Comparison of ENCODE assay signal across 18 cellular contexts in genomic region chr3:188259611-188260010, GRCh38.
A peak's percentile ranks its signal among the peaks of the same experiment; 100 is the strongest.
DNase-seq lines count a peak whose midpoint lies in the region; ATAC-seq, FAIRE-seq and TF ChIP-seq lines count a peak whose summit lies in the region.
"Had no signal": no experiment of that assay in that cellular context is flagged by ENCODE, and none has a peak within 500 bp of the region (broad histone marks: within the 10 kb centered on the region; RNA-seq: fewer than 3 reads in every experiment).

No MANE protein-coding gene starts in this region.

- no peaks in the 10 kb centered on the region for H3K9me3 ChIP-seq in A549
- no peaks in the 10 kb centered on the region for H3K9me3 ChIP-seq in mesenchymal stem cell (ENCODE audit: control insufficient read depth, low read length)
- H3K9me3 ChIP-seq in skeletal muscle tissue (ENCODE audit: control insufficient read depth in 3 of 3, low read length in 3 of 3), result no peaks in the 10 kb centered on the region
- H3K9me3 ChIP-seq: BLaER1, HAP-1, MG63 had no signal

- no peak overlapping the region for H2BK120ac ChIP-seq in mesenchymal stem cell (ENCODE audit: low read depth, low read length)

- H3K36me3 ChIP-seq in mesenchymal stem cell (ENCODE audit: control insufficient read depth in 1 of 2, insufficient read depth in 2 of 2, low read depth in 1 of 2, low read length in 2 of 2) (peaks cover 0 to 17% of the 10 kb centered on the region in 2 experiments), skeletal muscle tissue (ENCODE audit: control insufficient read depth in 3 of 3, insufficient read depth in 3 of 3, low read length in 3 of 3) (peaks cover 0 to 5% (median 0%) of the 10 kb centered on the region in 3 donors)
- H3K36me3 ChIP-seq: HAP-1 had no signal

- no peak overlapping the region for H2BK5ac ChIP-seq in mesenchymal stem cell (ENCODE audit: low read depth, low read length, poor library complexity, severe bottlenecking)

- DNase-seq in A549 (ENCODE audit: low read depth in 1 of 2, low spot score in 1 of 2) (no peak), amniotic epithelial cell (ENCODE audit: low read depth) (peak; percentile 25), mesenchymal stem cell (no peak), AG08396 (ENCODE audit: low spot score) (no peak), D721Med (ENCODE audit: insufficient read length, low spot score) (no peak), NCI-H2171 treated with DMSO at 0.1 percent for 48 hours (lab: John Stamatoyannopoulos, UW) (no peak), NCI-H2107 (lab: John Stamatoyannopoulos, UW) (no peak)
- DNase-seq: MG63, NCI-H1092 treated with DMSO at 0.1 percent for 48 hours, NCI-H1694, NCI-H446, NCI-H774, SHP77 had no signal

- no peak for TF ChIP-seq EP300 in A549 (IDR thresholded peaks at IDR 0.05)

- H2AFZ ChIP-seq in mesenchymal stem cell (ENCODE audit: low read depth, low read length), result no peak overlapping the region

- H3K23ac ChIP-seq in mesenchymal stem cell (ENCODE audit: low read length in 2 of 2), result no peak overlapping the region

- H3K27me3 ChIP-seq in mesenchymal stem cell (ENCODE audit: control insufficient read depth in 1 of 2, insufficient read depth in 1 of 2, low read length in 2 of 2), result no peaks in the 10 kb centered on the region
- H3K27me3 ChIP-seq in skeletal muscle tissue (ENCODE audit: control insufficient read depth in 3 of 3, insufficient read depth in 3 of 3, low read length in 3 of 3), result no peaks in the 10 kb centered on the region
- H3K27me3 ChIP-seq: BLaER1, MG63 had no signal

- no peak overlapping the region for H3K18ac ChIP-seq in mesenchymal stem cell (ENCODE audit: low read depth in 1 of 2, low read length in 2 of 2)

- H3K4me2 ChIP-seq in A549, result peak overlapping the region; percentile 35; the same call in 2 of the 3 replicates
- H3K4me2 ChIP-seq in mesenchymal stem cell (ENCODE audit: low read length, poor library complexity, severe bottlenecking), result no peak overlapping the region
- H3K4me2 ChIP-seq: BLaER1, KMS-11 had no signal

- peak overlapping the region; percentile 37 to 84; a peak in 5 of 6 replicates for H3K27ac ChIP-seq in A549
- H3K27ac ChIP-seq in mesenchymal stem cell (ENCODE audit: low read length, poor library complexity, severe bottlenecking), result no peak overlapping the region
- H3K27ac ChIP-seq in skeletal muscle tissue (ENCODE audit: low read depth, low read length), result peak overlapping the region; percentile 91
- H3K27ac ChIP-seq: BLaER1, KMS-11 had no signal

- TF ChIP-seq CTCF in A549 (IDR thresholded peaks at IDR 0.05) (no peak), D721Med (IDR thresholded peaks at IDR 0.05; ENCODE audit: insufficient read depth, missing control alignments) (no peak)

- H3K4me3 ChIP-seq in A549 (no peak overlapping the region), mesenchymal stem cell (ENCODE audit: insufficient read depth in 1 of 2, low read depth in 1 of 2, low read length in 2 of 2) (no peak overlapping the region), skeletal muscle tissue (ENCODE audit: low read length in 3 of 3) (no peak overlapping the region)
- H3K4me3 ChIP-seq: BLaER1, HAP-1, MG63 had no signal

- TF ChIP-seq RAD21 in A549 (conservative IDR thresholded peaks at IDR 0.05 in 1 of 2, IDR thresholded peaks at IDR 0.05 in 1 of 2), result no peak

- H4K91ac ChIP-seq in mesenchymal stem cell (ENCODE audit: low read length), result no peak overlapping the region

- H3K14ac ChIP-seq in mesenchymal stem cell (ENCODE audit: low read length in 2 of 2), result no peak overlapping the region

- H2BK15ac ChIP-seq in mesenchymal stem cell (ENCODE audit: low read depth, poor library complexity, severe bottlenecking), result no peak overlapping the region

- no peak for TF ChIP-seq POLR2A in A549 (IDR thresholded peaks at IDR 0.05; ENCODE audit: low read length)

- H3K79me1 ChIP-seq in mesenchymal stem cell (replicated peaks; ENCODE audit: low read length, poor library complexity, severe bottlenecking), result peaks cover 12% of the 10 kb centered on the region

- no peak for ATAC-seq in A549
- ATAC-seq: HepG2 had no signal

- H3K4me1 ChIP-seq in A549 (peaks cover 75% of the 10 kb centered on the region), mesenchymal stem cell (ENCODE audit: control insufficient read depth, insufficient read depth, low read depth, low read length) (peaks cover 8% of the 10 kb centered on the region), skeletal muscle tissue (ENCODE audit: control insufficient read depth in 3 of 3, insufficient read depth in 3 of 3, low read length in 3 of 3) (peaks cover 33 to 50% (median 34%) of the 10 kb centered on the region in 3 donors)
- H3K4me1 ChIP-seq: BLaER1 had no signal

- H3K9ac ChIP-seq in mesenchymal stem cell (ENCODE audit: low read length) (no peak overlapping the region), skeletal muscle tissue (ENCODE audit: low read depth in 1 of 3, low read length in 3 of 3) (no peak overlapping the region)
- H3K9ac ChIP-seq: BLaER1, KMS-11 had no signal

- peak overlapping the region; percentile 61 for H2AK5ac ChIP-seq in mesenchymal stem cell (ENCODE audit: low read length, severe bottlenecking)

- 87% methylated on average over 2 of the region's 2 CpGs for WGBS in A549 (ENCODE audit: missing lambda C conversion rate)
- WGBS in mesenchymal stem cell, result 93% methylated on average over 2 of the region's 2 CpGs

- no peak for FAIRE-seq in A549 (lab: Jason Lieb, UNC)
- no peak for FAIRE-seq in D721Med (lab: Jason Lieb, UNC)
- FAIRE-seq: HepG2 had no signal

- H3K4ac ChIP-seq in mesenchymal stem cell (ENCODE audit: low read depth in 1 of 2, low read length in 2 of 2), result no peak overlapping the region

- POLR2A ChIA-PET in A549 (lab: Yijun Ruan, JAX), result no interaction called here

- CTCF ChIA-PET in A549 (lab: Yijun Ruan, JAX), result interaction anchor here (0.5 to 6.9 kb wide), 2 partner anchors 200 to 520 kb away, joined by 3 to 43 read pairs; no protein-coding TSS in a partner anchor

- no peak overlapping the region for H2BK12ac ChIP-seq in mesenchymal stem cell (ENCODE audit: low read length in 2 of 2)

- no peak overlapping the region for H4K8ac ChIP-seq in mesenchymal stem cell (ENCODE audit: low read length)

TF ChIP-seq in A549, 52 proteins besides CTCF, POLR2A, EP300 and RAD21:
- TF ChIP-seq USF2 (IDR thresholded peaks at IDR 0.05) (no peak), SMC3 (IDR thresholded peaks at IDR 0.05) (no peak), HOXB13 (CRISPR knock-in tag; IDR thresholded peaks at IDR 0.05; ENCODE audit: low read depth) (no peak), JUN (IDR thresholded peaks at IDR 0.05) (no peak), JUNB (IDR thresholded peaks at IDR 0.05) (no peak), ZFP36 (IDR thresholded peaks at IDR 0.05; ENCODE audit: borderline replicate concordance, partially characterized antibody) (no peak), ZSCAN20 (CRISPR knock-in tag; IDR thresholded peaks at IDR 0.05) (no peak), ZNF302 (CRISPR knock-in tag; IDR thresholded peaks at IDR 0.05) (no peak), HES2 (IDR thresholded peaks at IDR 0.05) (no peak), CBX8 (IDR thresholded peaks at IDR 0.05) (no peak), CBX2 (IDR thresholded peaks at IDR 0.05; ENCODE audit: borderline replicate concordance, low read depth) (no peak), CHD4 (IDR thresholded peaks at IDR 0.05; ENCODE audit: borderline replicate concordance) (no peak), HOXA7 (CRISPR knock-in tag; IDR thresholded peaks at IDR 0.05) (no peak), HOXB5 (CRISPR knock-in tag; IDR thresholded peaks at IDR 0.05) (no peak), KDM5A (IDR thresholded peaks at IDR 0.05) (no peak), MAX (IDR thresholded peaks at IDR 0.05) (no peak), ATOH8 (CRISPR knock-in tag; IDR thresholded peaks at IDR 0.05; ENCODE audit: low read depth) (no peak), NPAS2 (CRISPR knock-in tag; IDR thresholded peaks at IDR 0.05; ENCODE audit: borderline replicate concordance) (no peak), RCOR1 (IDR thresholded peaks at IDR 0.05; ENCODE audit: low read depth, low read length) (no peak), POLR2AphosphoS2 (conservative IDR thresholded peaks at IDR 0.05; ENCODE audit: low read length) (no peak)
TF ChIP-seq in A549: peak in this region for 0.
